Comparison of ENCODE assay signal across 39 cellular contexts in genomic region chrX:20542072-20542471, GRCh38.
"Had no signal": no experiment of that assay in that cellular context is flagged by ENCODE, and none has a peak within 500 bp of the region (broad histone marks: within the 10 kb centered on the region; RNA-seq: fewer than 3 reads in every experiment).

No MANE protein-coding gene starts in this region.

- FAIRE-seq: astrocyte, bronchial epithelial cell had no signal

- H3K27ac ChIP-seq: adrenal gland, ascending aorta, body of pancreas, brain microvascular endothelial cell, breast epithelium, cardiac muscle cell had no signal

- H3K4me1 ChIP-seq: adrenal gland, ascending aorta, body of pancreas, breast epithelium had no signal

- H3K4me3 ChIP-seq: adrenal gland, ascending aorta, body of pancreas, breast epithelium, cardiac muscle cell had no signal

- H3K4me1 Mint-ChIP-seq: activated naive CD4-positive, alpha-beta T cell treated with anti-CD3 and anti-CD28 coated beads, Interleukin-2, amount 10 ng/mL, durations not matched to agents 7 days and 5 days; activated naive CD4-positive, alpha-beta T cell treated with anti-CD3 and anti-CD28 coated beads, Interleukin-2, amount 50 U/mL, for 24 hours; activated naive CD8-positive, alpha-beta T cell treated with anti-CD3 and anti-CD28 coated beads for 36 hours; activated naive CD8-positive, alpha-beta T cell treated with anti-CD3 and anti-CD28 coated beads, Interleukin-2, amount 10 ng/mL, durations not matched to agents 7 days and 5 days; activated naive CD8-positive, alpha-beta T cell treated with anti-CD3 and anti-CD28 coated beads, Interleukin-2, amount 50 U/mL, for 24 hours; activated T-helper 17 cell treated with anti-CD3 and anti-CD28 coated beads, Interleukin-2, amount 50 U/mL, for 72 hours; brain had no signal

- DNase-seq: activated effector memory CD4-positive, alpha-beta T cell treated with anti-CD3 and anti-CD28 coated beads, Interleukin-2, amount 50 U/mL, for 16 hours; activated effector memory CD4-positive, alpha-beta T cell treated with Interleukin-2 at 50 U/mL for 16 hours; activated gamma-delta T cell; activated gamma-delta T cell treated with Interleukin-2 at 50 U/mL for 16 hours; activated naive CD4-positive, alpha-beta T cell; activated naive CD4-positive, alpha-beta T cell treated with anti-CD3 and anti-CD28 coated beads for 36 hours; activated naive CD4-positive, alpha-beta T cell treated with anti-CD3 and anti-CD28 coated beads, Interleukin-2, amount 10 ng/mL, durations not matched to agents 7 days and 5 days; activated naive CD4-positive, alpha-beta T cell treated with anti-CD3 and anti-CD28 coated beads, Interleukin-2, amount 50 U/mL, for 16 hours; activated naive CD4-positive, alpha-beta T cell treated with Interleukin-2 at 50 U/mL for 16 hours; activated naive CD8-positive, alpha-beta T cell treated with anti-CD3 and anti-CD28 coated beads for 36 hours; activated naive CD8-positive, alpha-beta T cell treated with anti-CD3 and anti-CD28 coated beads, Interleukin-2, amount 10 ng/mL, durations not matched to agents 7 days and 5 days; activated naive CD8-positive, alpha-beta T cell treated with anti-CD3 and anti-CD28 coated beads, Interleukin-2, amount 50 U/mL, for 24 hours; activated T-cell treated with anti-CD3 and anti-CD28 coated beads, Interleukin-2, amount 50 U/mL, for 24 hours; activated T-cell treated with anti-CD3 and anti-CD28 coated beads, Interleukin-2, amount 50 U/mL, for 4 hours; activated T-cell treated with anti-CD3 and anti-CD28 coated beads, Interleukin-2, amount 50 U/mL, for 48 hours; activated T-cell treated with anti-CD3 and anti-CD28 coated beads, Interleukin-2, amount 50 U/mL, for 72 hours; adrenal gland; amniotic stem cell; amygdala; anterior cingulate cortex; aorta; body of pancreas; brain microvascular endothelial cell; caudate nucleus; central memory CD4-positive, alpha-beta T cell; cerebellar nuclear complex had no signal

- H3K36me3 ChIP-seq: adrenal gland, ascending aorta, brain microvascular endothelial cell, breast epithelium, cardiac muscle cell had no signal

- H3K27ac Mint-ChIP-seq: activated naive CD4-positive, alpha-beta T cell treated with anti-CD3 and anti-CD28 coated beads for 36 hours; activated naive CD4-positive, alpha-beta T cell treated with anti-CD3 and anti-CD28 coated beads, Interleukin-2, amount 10 ng/mL, durations not matched to agents 7 days and 5 days; activated naive CD4-positive, alpha-beta T cell treated with anti-CD3 and anti-CD28 coated beads, Interleukin-2, amount 50 U/mL, for 24 hours; activated naive CD4-positive, alpha-beta T cell treated with anti-CD3 and anti-CD28 coated beads, Interleukin-2, amount 50 U/mL, for 72 hours; activated naive CD8-positive, alpha-beta T cell; activated naive CD8-positive, alpha-beta T cell treated with anti-CD3 and anti-CD28 coated beads for 36 hours; activated naive CD8-positive, alpha-beta T cell treated with anti-CD3 and anti-CD28 coated beads, Interleukin-2, amount 10 ng/mL, durations not matched to agents 7 days and 5 days; activated naive CD8-positive, alpha-beta T cell treated with anti-CD3 and anti-CD28 coated beads, Interleukin-2, amount 50 U/mL, for 24 hours; activated T-cell treated with anti-CD3 and anti-CD28 coated beads, Interleukin-2, amount 50 U/mL, for 24 hours; activated T-cell treated with anti-CD3 and anti-CD28 coated beads, Interleukin-2, amount 50 U/mL, for 72 hours; activated T-helper 1 cell treated with anti-CD3 and anti-CD28 coated beads, Interleukin-12 subunit alpha, Interleukin-12 subunit beta, Interleukin-2, Interleukin-4 antibody, amounts not matched to agents 30 ng/mL and 10 ng/mL and 1 ng/mL, durations not matched to agents 14 hours and 24 hours and 36 hours; activated T-helper 17 cell treated with anti-CD3 and anti-CD28 coated beads, Interleukin-2, amount 50 U/mL, for 72 hours; activated T-helper 2 cell treated with anti-CD3 and anti-CD28 coated beads, Interferon-gamma antibody, Interleukin-2, Interleukin-4, amounts not matched to agents 10 μg/mL and 5 μg/mL and 100 μg/mL, durations not matched to agents 14 hours and 24 hours and 36 hours; brain had no signal

- H3K4me3 Mint-ChIP-seq: activated naive CD4-positive, alpha-beta T cell treated with anti-CD3 and anti-CD28 coated beads for 36 hours; activated naive CD4-positive, alpha-beta T cell treated with anti-CD3 and anti-CD28 coated beads, Interleukin-2, amount 10 ng/mL, durations not matched to agents 7 days and 5 days; activated naive CD4-positive, alpha-beta T cell treated with anti-CD3 and anti-CD28 coated beads, Interleukin-2, amount 50 U/mL, for 24 hours; activated naive CD8-positive, alpha-beta T cell; activated naive CD8-positive, alpha-beta T cell treated with anti-CD3 and anti-CD28 coated beads for 36 hours; activated naive CD8-positive, alpha-beta T cell treated with anti-CD3 and anti-CD28 coated beads, Interleukin-2, amount 10 ng/mL, durations not matched to agents 7 days and 5 days; activated naive CD8-positive, alpha-beta T cell treated with anti-CD3 and anti-CD28 coated beads, Interleukin-2, amount 50 U/mL, for 24 hours; activated T-cell treated with anti-CD3 and anti-CD28 coated beads, Interleukin-2, amount 50 U/mL, for 24 hours; activated T-cell treated with anti-CD3 and anti-CD28 coated beads, Interleukin-2, amount 50 U/mL, for 4 hours; activated T-cell treated with anti-CD3 and anti-CD28 coated beads, Interleukin-2, amount 50 U/mL, for 72 hours; activated T-helper 1 cell treated with anti-CD3 and anti-CD28 coated beads, Interleukin-12 subunit alpha, Interleukin-12 subunit beta, Interleukin-2, Interleukin-4 antibody, amounts not matched to agents 30 ng/mL and 10 ng/mL and 1 ng/mL, durations not matched to agents 14 hours and 24 hours and 36 hours; activated T-helper 17 cell treated with anti-CD3 and anti-CD28 coated beads, Interleukin-2, amount 50 U/mL, for 72 hours; brain; central memory CD8-positive, alpha-beta T cell had no signal

- H3K27me3 ChIP-seq: adrenal gland, ascending aorta, body of pancreas, brain microvascular endothelial cell, cardiac muscle cell had no signal

- H3K9me3 Mint-ChIP-seq: activated naive CD4-positive, alpha-beta T cell treated with anti-CD3 and anti-CD28 coated beads, Interleukin-2, amount 50 U/mL, for 24 hours; central memory CD8-positive, alpha-beta T cell had no signal

- H3K36me3 Mint-ChIP-seq: activated naive CD4-positive, alpha-beta T cell treated with anti-CD3 and anti-CD28 coated beads, Interleukin-2, amount 10 ng/mL, durations not matched to agents 7 days and 5 days; activated naive CD4-positive, alpha-beta T cell treated with anti-CD3 and anti-CD28 coated beads, Interleukin-2, amount 50 U/mL, for 24 hours; activated naive CD8-positive, alpha-beta T cell treated with anti-CD3 and anti-CD28 coated beads, Interleukin-2, amount 10 ng/mL, durations not matched to agents 7 days and 5 days; brain had no signal

- H3K9me3 ChIP-seq: body of pancreas had no signal

- ATAC-seq: activated naive CD4-positive, alpha-beta T cell treated with anti-CD3 and anti-CD28 coated beads, Interleukin-2, amount 50 U/mL, for 72 hours; activated naive CD8-positive, alpha-beta T cell treated with anti-CD3 and anti-CD28 coated beads, Interleukin-2, amount 50 U/mL, for 24 hours; activated T-cell treated with anti-CD3 and anti-CD28 coated beads, Interleukin-2, amount 50 U/mL, for 4 hours; activated T-cell treated with anti-CD3 and anti-CD28 coated beads, Interleukin-2, amount 50 U/mL, for 72 hours; activated T-helper 17 cell treated with anti-CD3 and anti-CD28 coated beads, Interleukin-2, amount 50 U/mL, for 72 hours; body of pancreas had no signal

- H3K27me3 Mint-ChIP-seq: activated naive CD4-positive, alpha-beta T cell treated with anti-CD3 and anti-CD28 coated beads, Interleukin-2, amount 10 ng/mL, durations not matched to agents 7 days and 5 days; activated naive CD8-positive, alpha-beta T cell; activated naive CD8-positive, alpha-beta T cell treated with anti-CD3 and anti-CD28 coated beads for 36 hours; activated naive CD8-positive, alpha-beta T cell treated with anti-CD3 and anti-CD28 coated beads, Interleukin-2, amount 50 U/mL, for 24 hours; brain; central memory CD8-positive, alpha-beta T cell had no signal
